Comparison of ENCODE assay signal across 13 cellular contexts in genomic region chr11:2312232-2313042, GRCh38. TPM values are rescaled to one million over a fixed set of nuclear protein-coding genes. Genes with fewer than 3 reads are reported as not detected.
DNase-seq lines count a peak whose midpoint lies in the region; ATAC-seq, FAIRE-seq and TF ChIP-seq lines count a peak whose summit lies in the region.
"Had no signal": no experiment of that assay in that cellular context is flagged by ENCODE, and none has a peak within 500 bp of the region (broad histone marks: within the 10 kb centered on the region; RNA-seq: fewer than 3 reads in every experiment).

No MANE protein-coding gene starts in this region.

- no peaks in the 10 kb centered on the region for H3K27me3 Mint-ChIP-seq in T-helper 17 cell
- H3K27me3 Mint-ChIP-seq in stimulated activated memory B cell treated with anti-CD40 and anti-IgM and Interleukin-4, amounts not matched to agents 10 μg/mL and 1 μg/mL and 100 μg/mL, for 72 hours = peaks cover 27% of the 10 kb centered on the region

- H3K36me3 Mint-ChIP-seq in T-helper 17 cell (ENCODE audit: low read depth) = no peaks in the 10 kb centered on the region
- H3K36me3 Mint-ChIP-seq in stimulated activated memory B cell treated with anti-CD40 and anti-IgM and Interleukin-4, amounts not matched to agents 10 μg/mL and 1 μg/mL and 100 μg/mL, for 72 hours = no peaks in the 10 kb centered on the region

- H3K27me3 ChIP-seq in stomach = no peaks in the 10 kb centered on the region

- peak; percentile 94 for DNase-seq in H54 (ENCODE audit: insufficient read length, low spot score)
- DNase-seq in T-helper 17 cell = peak in 1 of 3 donors; percentile 3
- peak; percentile 75 for DNase-seq in fibroblast of the conjunctiva (ENCODE audit: low read depth)
- no peak for DNase-seq in stomach
- no peak for DNase-seq in NOMO-1 treated with dmso at 0.1 percent for 144 hours (lab: John Stamatoyannopoulos, UW; ENCODE audit: unreplicated experiment)
- no peak for DNase-seq in activated CD8-positive, alpha-beta memory T cell treated with anti-CD3 and anti-CD28 coated beads for 24 hours
- DNase-seq in nucleus accumbens (lab: John Stamatoyannopoulos, UW) = no peak
- DNase-seq: activated CD8-positive, alpha-beta memory T cell treated with anti-CD3 and anti-CD28 coated beads, Interleukin-2, amount 50 U/mL, for 4 hours; dermis blood vessel endothelial cell; NCI-H1694 had no signal

- no peak overlapping the region for H3K4me3 ChIP-seq in stomach
- H3K4me3 ChIP-seq: SK-N-MC had no signal

- H3K4me1 Mint-ChIP-seq in T-helper 17 cell = peaks cover 13% of the 10 kb centered on the region
- H3K4me1 Mint-ChIP-seq in stimulated activated memory B cell treated with anti-CD40 and anti-IgM and Interleukin-4, amounts not matched to agents 10 μg/mL and 1 μg/mL and 100 μg/mL, for 72 hours = no peaks in the 10 kb centered on the region

- FAIRE-seq in H54 (lab: Jason Lieb, UNC) = peak; percentile 65

- intact Hi-C loops in stomach (cut with DNase I; ENCODE audit: low total_unique reads) = no loop called here

- H3K9me3 Mint-ChIP-seq in stimulated activated memory B cell treated with anti-CD40 and anti-IgM and Interleukin-4, amounts not matched to agents 10 μg/mL and 1 μg/mL and 100 μg/mL, for 72 hours = no peaks in the 10 kb centered on the region

- TF ChIP-seq CTCF in stomach (IDR thresholded peaks at IDR 0.05) = no peak

- peaks cover 16 to 53% (median 35%) of the 10 kb centered on the region in 4 donors for H3K4me1 ChIP-seq in stomach

- H3K4me3 Mint-ChIP-seq in T-helper 17 cell = no peak overlapping the region
- H3K4me3 Mint-ChIP-seq in stimulated activated memory B cell treated with anti-CD40 and anti-IgM and Interleukin-4, amounts not matched to agents 10 μg/mL and 1 μg/mL and 100 μg/mL, for 72 hours = no peak overlapping the region

- H3K36me3 ChIP-seq in stomach = peaks cover 0 to under 1% (median 0%) of the 10 kb centered on the region in 4 donors

- H3K27ac Mint-ChIP-seq in T-helper 17 cell = peak overlapping the region; percentile 29
- no peak overlapping the region for H3K27ac Mint-ChIP-seq in stimulated activated memory B cell treated with anti-CD40 and anti-IgM and Interleukin-4, amounts not matched to agents 10 μg/mL and 1 μg/mL and 100 μg/mL, for 72 hours

- WGBS in stomach, 5 donors = 68 to 90% (median 80%) methylated on average over 13 to 22 of the region's 22 CpGs

- ATAC-seq in T-helper 17 cell = no peak
- ATAC-seq in stimulated activated memory B cell treated with anti-CD40 and anti-IgM and Interleukin-4, amounts not matched to agents 10 μg/mL and 1 μg/mL and 100 μg/mL, for 72 hours = no peak
- ATAC-seq: left colon had no signal

- no peak for TF ChIP-seq EP300 in stomach (IDR thresholded peaks at IDR 0.05)

- TF ChIP-seq POLR2A in H54 (IDR thresholded peaks at IDR 0.05; ENCODE audit: low read depth, low read length) (no peak), stomach (IDR thresholded peaks at IDR 0.05) (no peak)

- H3K9me3 ChIP-seq in T-helper 17 cell (ENCODE audit: control insufficient read depth, low read length, poor library complexity, severe bottlenecking) = no peaks in the 10 kb centered on the region
- H3K9me3 ChIP-seq in stomach = no peaks in the 10 kb centered on the region

- H3K27ac ChIP-seq in stomach = peak overlapping the region in 4 of 5 donors; percentile 39 to 81 (median 46)
- H3K27ac ChIP-seq: SK-N-MC had no signal

RNA-seq across cellular contexts. Expression of gene TSPAN32, which starts 10.6 kb away (rescaled TPM):
- total RNA-seq in T-helper 17 cell (10 to 100 TPM; 65.7 to 93.2 TPM), stomach (1 to 10 TPM in 1 of 5 donors, not detected in 4; 1.5 TPM)
- 1 to 10 TPM; 1.1 to 9.0 (median 3.1) TPM for polyA plus RNA-seq in stomach
- total RNA-seq: dermis blood vessel endothelial cell had no signal

RNA-seq across cellular contexts. Expression of gene C11orf21, which starts 10.7 kb away (rescaled TPM):
- 10 to 100 TPM; 50.1 to 89.1 TPM for total RNA-seq in T-helper 17 cell
- total RNA-seq in stomach = 1 to 10 TPM in 1 of 5 donors, under 1 TPM in 2, not detected in 2; 0.72 to 1.3 (median 0.92) TPM
- 1 to 10 TPM in 1 of 3 donors, under 1 TPM in 2; 0.61 to 1.8 (median 0.63) TPM for polyA plus RNA-seq in stomach
- total RNA-seq: dermis blood vessel endothelial cell had no signal

RNA-seq across cellular contexts. Expression of gene ASCL2, which starts 42.0 kb away (rescaled TPM):
- total RNA-seq in T-helper 17 cell (under 1 TPM in 1 of 2 donors, not detected in 1; 0.18 TPM), stomach (1 to 10 TPM in 1 of 5 donors, not detected in 4; 2.6 TPM)
- 1 to 10 TPM in 2 of 3 donors, under 1 TPM in 1; 0.81 to 6.3 (median 1.8) TPM for polyA plus RNA-seq in stomach
- total RNA-seq: dermis blood vessel endothelial cell had no signal

Comparison
In these comparisons a context has a peak if more than half of its experiments do, and no peak if none do; other contexts are left out.
1. DNase-seq: peak in H54 (single experiment) and fibroblast of the conjunctiva (single experiment); none in stomach (single experiment), NOMO-1 treated with dmso at 0.1 percent for 144 hours (single experiment), activated CD8-positive, alpha-beta memory T cell treated with anti-CD3 and anti-CD28 coated beads for 24 hours (single experiment) and nucleus accumbens (0 of 56).
2. RNA of gene TSPAN32, which starts 10.6 kb away (total RNA-seq): 65.7 to 93.2 TPM in T-helper 17 cell; 1.5 TPM in stomach; every median in the first group is over 10 times any median in the second.
3. RNA of gene C11orf21, which starts 10.7 kb away (total RNA-seq): 50.1 to 89.1 TPM in T-helper 17 cell; 0.72 to 1.3 TPM in stomach; every median in the first group is over 10 times any median in the second.